In the genomic region with DNA sequence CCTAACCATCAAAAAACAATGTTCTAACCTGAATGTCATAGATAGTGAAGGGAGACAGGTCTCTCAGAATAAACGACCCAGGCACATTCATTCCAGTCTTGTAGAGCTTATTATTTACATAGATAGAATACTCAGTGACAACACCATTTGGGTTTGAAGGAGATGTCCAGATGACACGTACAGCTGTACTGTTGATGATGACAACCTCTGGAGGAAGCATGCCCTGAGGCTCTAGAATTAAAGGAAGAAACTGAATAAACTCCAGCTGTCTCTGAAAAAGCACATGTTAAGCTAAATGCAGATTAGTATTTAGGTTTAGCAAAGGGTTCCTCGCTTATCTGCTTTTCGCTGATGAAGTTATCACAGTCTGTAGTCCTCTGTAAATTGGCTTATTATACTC, we compare ENCODE assay signal across 1 cellular context.
TF ChIP-seq lines count a peak whose summit lies in the region.

No MANE protein-coding gene starts in this region.

TF ChIP-seq in IMR-90, 13 proteins besides CTCF, POLR2A, EP300 and RAD21 (continued from another document):
- TF ChIP-seq, protein P1, sequence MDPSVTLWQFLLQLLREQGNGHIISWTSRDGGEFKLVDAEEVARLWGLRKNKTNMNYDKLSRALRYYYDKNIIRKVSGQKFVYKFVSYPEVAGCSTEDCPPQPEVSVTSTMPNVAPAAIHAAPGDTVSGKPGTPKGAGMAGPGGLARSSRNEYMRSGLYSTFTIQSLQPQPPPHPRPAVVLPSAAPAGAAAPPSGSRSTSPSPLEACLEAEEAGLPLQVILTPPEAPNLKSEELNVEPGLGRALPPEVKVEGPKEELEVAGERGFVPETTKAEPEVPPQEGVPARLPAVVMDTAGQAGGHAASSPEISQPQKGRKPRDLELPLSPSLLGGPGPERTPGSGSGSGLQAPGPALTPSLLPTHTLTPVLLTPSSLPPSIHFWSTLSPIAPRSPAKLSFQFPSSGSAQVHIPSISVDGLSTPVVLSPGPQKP (IDR thresholded peaks at IDR 0.05; ENCODE audit: borderline replicate concordance, low read depth, low read length) = no peak
- no peak for TF ChIP-seq NFE2L2 (IDR thresholded peaks at IDR 0.05; ENCODE audit: low read depth, low read length)
- TF ChIP-seq SMC3 (IDR thresholded peaks at IDR 0.05; ENCODE audit: low read depth, low read length) = no peak
